In genomic region chr2:218002103-218002502, GRCh38 we compare ENCODE assay signal across 10 cellular contexts. TPM values are rescaled to one million over a fixed set of nuclear protein-coding genes. Genes with fewer than 3 reads are reported as not detected.
DNase-seq lines count a peak whose midpoint lies in the region; ATAC-seq, FAIRE-seq and TF ChIP-seq lines count a peak whose summit lies in the region.
"Had no signal": no experiment of that assay in that cellular context is flagged by ENCODE, and none has a peak within 500 bp of the region (broad histone marks: within the 10 kb centered on the region; RNA-seq: fewer than 3 reads in every experiment).

No MANE protein-coding gene starts in this region.

- H3K36me3 ChIP-seq in psoas muscle (ENCODE audit: insufficient read depth in 1 of 2, low read depth in 1 of 2), result no peaks in the 10 kb centered on the region

- TF ChIP-seq POLR2A in A549 (IDR thresholded peaks at IDR 0.05; ENCODE audit: low read length), result no peak

- FAIRE-seq in A549 (lab: Jason Lieb, UNC), result no peak
- FAIRE-seq: endothelial cell of umbilical vein had no signal

- H3K4me1 ChIP-seq in A549 (peaks cover 64% of the 10 kb centered on the region), psoas muscle (peaks cover 23% of the 10 kb centered on the region)

- DNase-seq in A549 (ENCODE audit: low read depth in 1 of 2, low spot score in 1 of 2), result no peak
- DNase-seq in RWPE1 (ENCODE audit: low spot score), result no peak
- DNase-seq in fibroblast of the aortic adventitia (ENCODE audit: low read depth), result no peak
- no peak for DNase-seq in psoas muscle
- DNase-seq in NCI-H1105 treated with DMSO at 0.1 percent for 48 hours (lab: John Stamatoyannopoulos, UW), result no peak
- no peak for DNase-seq in activated gamma-delta T cell treated with Interleukin-2 at 50 U/mL for 16 hours
- no peak for DNase-seq in RKO (ENCODE audit: low spot score)
- DNase-seq in COLO829 (ENCODE audit: low spot score), result no peak
- DNase-seq: DND-41 had no signal

- no peaks in the 10 kb centered on the region for H3K27me3 ChIP-seq in psoas muscle (ENCODE audit: insufficient read depth in 3 of 3, low read length in 2 of 3)

- no peak overlapping the region for H3K4me3 ChIP-seq in A549
- peak overlapping the region; percentile 85 for H3K4me3 ChIP-seq in fibroblast of the aortic adventitia (ENCODE audit: low read depth, low read length)
- H3K4me3 ChIP-seq in psoas muscle, result peak overlapping the region; percentile 43

- CTCF ChIA-PET in A549 (lab: Yijun Ruan, JAX) (interaction anchor here (1.4 kb wide), 1 partner anchor 8 kb away, joined by 8 read pairs; no protein-coding TSS in a partner anchor), RWPE1 (lab: Yijun Ruan, JAX) (interaction anchor here (0.7 kb wide), 1 partner anchor 10 kb away, joined by 6 read pairs; no protein-coding TSS in a partner anchor)

- H3K27ac ChIP-seq in A549, result peak overlapping the region; percentile 74 to 91
- H3K27ac ChIP-seq in RWPE1, result peak overlapping the region; percentile 73
- H3K27ac ChIP-seq in psoas muscle, result no peak overlapping the region

- no peak for TF ChIP-seq EP300 in A549 (IDR thresholded peaks at IDR 0.05)

- no peak for TF ChIP-seq RAD21 in A549 (conservative IDR thresholded peaks at IDR 0.05 in 1 of 2, IDR thresholded peaks at IDR 0.05 in 1 of 2)

- no peak for ATAC-seq in A549
- no peak for ATAC-seq in psoas muscle

- TF ChIP-seq CTCF in A549 (IDR thresholded peaks at IDR 0.05) (no peak), RWPE1 (conservative IDR thresholded peaks at IDR 0.05; ENCODE audit: low read depth) (no peak), fibroblast of the aortic adventitia (IDR thresholded peaks at IDR 0.05; ENCODE audit: insufficient read depth, low read length) (no peak), psoas muscle (IDR thresholded peaks at IDR 0.05) (no peak)

- POLR2A ChIA-PET in A549 (lab: Yijun Ruan, JAX), result no interaction called here
- POLR2A ChIA-PET in RWPE1 (lab: Yijun Ruan, JAX; ENCODE audit: low non-redundant PET), result no interaction called here

- no peak overlapping the region for H3K4me2 ChIP-seq in A549

- no peaks in the 10 kb centered on the region for H3K9me3 ChIP-seq in A549
- H3K9me3 ChIP-seq in psoas muscle, result no peaks in the 10 kb centered on the region

- 53% methylated on average over 3 of the region's 3 CpGs for WGBS in A549 (ENCODE audit: missing lambda C conversion rate)
- WGBS in psoas muscle, 3 donors, result 77 to 83% (median 78%) methylated on average over 3 of the region's 3 CpGs

- intact Hi-C loops in psoas muscle (cut with DNase I), result no loop called here

TF ChIP-seq in A549, 52 proteins besides CTCF, POLR2A, EP300 and RAD21:
- no peak for TF ChIP-seq ZFP36 (IDR thresholded peaks at IDR 0.05; ENCODE audit: borderline replicate concordance, partially characterized antibody)
- TF ChIP-seq BCL3 (IDR thresholded peaks at IDR 0.05), result no peak
- no peak for TF ChIP-seq RFX5 (IDR thresholded peaks at IDR 0.05)
- TF ChIP-seq HEYL (CRISPR knock-in tag; IDR thresholded peaks at IDR 0.05), result no peak
- no peak for TF ChIP-seq GATA3 (IDR thresholded peaks at IDR 0.05; ENCODE audit: borderline replicate concordance)
- no peak for TF ChIP-seq HOXB13 (CRISPR knock-in tag; IDR thresholded peaks at IDR 0.05; ENCODE audit: low read depth)
- TF ChIP-seq PBX3 (IDR thresholded peaks at IDR 0.05), result no peak
- TF ChIP-seq FOSB (CRISPR knock-in tag; IDR thresholded peaks at IDR 0.05), result no peak
- TF ChIP-seq HMGXB4 (CRISPR knock-in tag; IDR thresholded peaks at IDR 0.05; ENCODE audit: borderline replicate concordance), result no peak
- no peak for TF ChIP-seq NPAS2 (CRISPR knock-in tag; IDR thresholded peaks at IDR 0.05; ENCODE audit: borderline replicate concordance)
- TF ChIP-seq RCOR1 (IDR thresholded peaks at IDR 0.05; ENCODE audit: low read depth, low read length), result no peak
- TF ChIP-seq MYC (IDR thresholded peaks at IDR 0.05; ENCODE audit: borderline replicate concordance, low read length), result no peak
- TF ChIP-seq HOXA7 (CRISPR knock-in tag; IDR thresholded peaks at IDR 0.05), result no peak
- no peak for TF ChIP-seq REST (IDR thresholded peaks at IDR 0.05)
- TF ChIP-seq JUN (IDR thresholded peaks at IDR 0.05), result no peak
- no peak for TF ChIP-seq CHD4 (IDR thresholded peaks at IDR 0.05; ENCODE audit: borderline replicate concordance)
- TF ChIP-seq HDAC2 (IDR thresholded peaks at IDR 0.05), result no peak
- no peak for TF ChIP-seq KDM5A (IDR thresholded peaks at IDR 0.05)
- TF ChIP-seq HES2 (IDR thresholded peaks at IDR 0.05), result no peak

RNA-seq across cellular contexts. Expression of gene TNS1, which starts 0.7 kb away (rescaled TPM):
- polyA plus RNA-seq in A549 (2011; rRNA removed), result 4.9 and 9.5 TPM in 2 replicates
- polyA plus RNA-seq in A549 (2012; cell fraction: cytosol; rRNA removed), result 1.6 and 2.9 TPM in 2 replicates
- polyA plus RNA-seq in A549 (2012; cell fraction: nucleus; rRNA removed), result 7.3 and 9.9 TPM in 2 replicates
- polyA plus RNA-seq in A549 (2017; fragmentation: RNase III; extraction: RNeasy Plus Mini Kit Qiagen cat#74134 plus additional on column Dnase treatment), result 7.7 to 11.4 TPM (median 10.6 TPM) in 3 replicates
- 27.8 and 32.4 TPM in 2 replicates for polyA minus RNA-seq in A549 (2011; rRNA and poly(A)+ RNA removed)
- 54.5 and 116 TPM in 2 replicates for total RNA-seq in fibroblast of the aortic adventitia (ENCODE audit: low replicate concordance)
- total RNA-seq in psoas muscle, result 100 to 1,000 TPM; 231 to 742 (median 415) TPM
- 100 to 1,000 TPM in 2 of 3 donors, 10 to 100 TPM in 1; 73.4 to 276 (median 155) TPM for polyA plus RNA-seq in psoas muscle
